Comparison of ENCODE assay signal across 9 cellular contexts in genomic region chr1:44842415-44842762, GRCh38. TPM values are rescaled to one million over a fixed set of nuclear protein-coding genes. Genes with fewer than 3 reads are reported as not detected.
A peak's percentile ranks its signal among the peaks of the same experiment; 100 is the strongest.
DNase-seq lines count a peak whose midpoint lies in the region; ATAC-seq, FAIRE-seq and TF ChIP-seq lines count a peak whose summit lies in the region.
"Had no signal": no experiment of that assay in that cellular context is flagged by ENCODE, and none has a peak within 500 bp of the region (broad histone marks: within the 10 kb centered on the region; RNA-seq: fewer than 3 reads in every experiment).

No MANE protein-coding gene starts in this region.

- no peaks in the 10 kb centered on the region for H3K4me1 ChIP-seq in ACC112 (ENCODE audit: control insufficient read depth, insufficient read depth, low read length, unreplicated experiment)
- H3K4me1 ChIP-seq in endothelial cell of umbilical vein (ENCODE audit: control insufficient read depth, extremely low read depth, insufficient read depth, low read length), result no peaks in the 10 kb centered on the region
- peaks cover 0 to 4% of the 10 kb centered on the region in 2 donors for H3K4me1 ChIP-seq in naive thymus-derived CD4-positive, alpha-beta T cell (ENCODE audit: control insufficient read depth in 2 of 2, insufficient read depth in 2 of 2, low read length in 2 of 2)

- H3K27ac ChIP-seq in ACC112 (ENCODE audit: low read depth, low read length) (no peak overlapping the region), endothelial cell of umbilical vein (ENCODE audit: insufficient read depth, low read depth, low read length) (no peak overlapping the region)
- H3K27ac ChIP-seq in naive thymus-derived CD4-positive, alpha-beta T cell (ENCODE audit: low read depth, low read length), result no peak overlapping the region

- H3K27me3 ChIP-seq in ACC112 (ENCODE audit: insufficient read depth, low read length) (no peaks in the 10 kb centered on the region), endothelial cell of umbilical vein (ENCODE audit: control insufficient read depth in 2 of 2, insufficient read depth in 2 of 2, low read length in 2 of 2) (no peaks in the 10 kb centered on the region), MG63 (no peaks in the 10 kb centered on the region)
- no peaks in the 10 kb centered on the region for H3K27me3 ChIP-seq in naive thymus-derived CD4-positive, alpha-beta T cell (ENCODE audit: control insufficient read depth in 2 of 2, insufficient read depth in 2 of 2, low read length in 2 of 2)

- CTCF ChIA-PET in endothelial cell of umbilical vein (lab: Charles Lee), result interaction anchor here (1.2 to 1.3 kb wide), 3 partner anchors 82 to 176 kb away, joined by 3 to 6 read pairs (median 4); partner anchors contain the start of genes HECTD3 and UROD
- CTCF ChIA-PET in naive thymus-derived CD4-positive, alpha-beta T cell (lab: Charles Lee), result no interaction called here
- CTCF ChIA-PET in activated CD4-positive, alpha-beta T cell treated with anti-CD3 and anti-CD28 coated beads for 36 hours (lab: Charles Lee), result no interaction called here

- dilution Hi-C loops in endothelial cell of umbilical vein (cut with MboI; ENCODE audit: extremely low pct_ligation_motif_present, low sequenced_read_pairs), result no loop called here

- no peak for TF ChIP-seq CTCF in endothelial cell of umbilical vein (IDR thresholded peaks at IDR 0.05; ENCODE audit: extremely low read depth in 1 of 2, insufficient read depth in 1 of 2, low read depth in 1 of 2, low read length in 2 of 2)

- peaks cover 0 to 14% (median 7%) of the 10 kb centered on the region in 7 donors for H3K4me1 Mint-ChIP-seq in naive thymus-derived CD4-positive, alpha-beta T cell
- H3K4me1 Mint-ChIP-seq in activated CD4-positive, alpha-beta T cell treated with anti-CD3 and anti-CD28 coated beads for 36 hours, result no peaks in the 10 kb centered on the region

- no peaks in the 10 kb centered on the region for H3K9me1 ChIP-seq in endothelial cell of umbilical vein (replicated peaks; ENCODE audit: control insufficient read depth, extremely low read depth, insufficient read depth, low read length)

- DNase-seq in NCI-H748 (lab: John Stamatoyannopoulos, UW; ENCODE audit: unreplicated experiment) (peak; percentile 44), endothelial cell of umbilical vein (ENCODE audit: low read depth, low spot score) (no peak), MG63 (no peak), urothelium cell line (ENCODE audit: low spot score) (no peak)
- DNase-seq in naive thymus-derived CD4-positive, alpha-beta T cell, result no peak
- no peak for DNase-seq in activated CD4-positive, alpha-beta T cell treated with anti-CD3 and anti-CD28 coated beads for 36 hours

- H3K9me3 Mint-ChIP-seq in naive thymus-derived CD4-positive, alpha-beta T cell, result peaks cover 0 to 2% (median 0%) of the 10 kb centered on the region in 11 donors
- H3K9me3 Mint-ChIP-seq in activated CD4-positive, alpha-beta T cell treated with anti-CD3 and anti-CD28 coated beads for 36 hours (ENCODE audit: low read depth), result no peaks in the 10 kb centered on the region

- H3K4me3 ChIP-seq in ACC112 (ENCODE audit: low read depth, low read length) (peak overlapping the region; percentile 77), endothelial cell of umbilical vein (replicated peaks in 1 of 3; ENCODE audit: insufficient read depth in 1 of 3, low read depth in 1 of 3, low read length in 3 of 3) (peak overlapping the region in 2 of 3 experiments; percentile 48 to 53), MG63 (no peak overlapping the region)
- H3K4me3 ChIP-seq in naive thymus-derived CD4-positive, alpha-beta T cell (ENCODE audit: low read length), result peak overlapping the region; percentile 13

- intact Hi-C loops in endothelial cell of umbilical vein (cut with micrococcal nuclease), result loop anchor here (5.0 kb wide), 1 partner anchor 80 kb away; no protein-coding TSS in a partner anchor
- intact Hi-C loops in naive thymus-derived CD4-positive, alpha-beta T cell (cut with micrococcal nuclease), result no loop called here
- intact Hi-C loops in activated CD4-positive, alpha-beta T cell treated with anti-CD3 and anti-CD28 coated beads for 36 hours (cut with DNase I, micrococcal nuclease), result no loop called here

- H3K27me3 Mint-ChIP-seq in naive thymus-derived CD4-positive, alpha-beta T cell, result peaks cover 16 to 34% (median 23%) of the 10 kb centered on the region in 5 donors
- H3K27me3 Mint-ChIP-seq in activated CD4-positive, alpha-beta T cell treated with anti-CD3 and anti-CD28 coated beads for 36 hours, result peaks cover 18% of the 10 kb centered on the region

- H3K79me2 ChIP-seq in ACC112 (ENCODE audit: control insufficient read depth, insufficient read depth, low read length, unreplicated experiment) (no peaks in the 10 kb centered on the region), endothelial cell of umbilical vein (ENCODE audit: control insufficient read depth, insufficient read depth, low read length) (no peaks in the 10 kb centered on the region)

- FAIRE-seq in endothelial cell of umbilical vein (lab: Jason Lieb, UNC) (no peak), urothelium cell line (lab: Jason Lieb, UNC) (no peak)
- FAIRE-seq: G401.6 had no signal

- no peaks in the 10 kb centered on the region for H3K9me3 ChIP-seq in endothelial cell of umbilical vein (replicated peaks; ENCODE audit: control insufficient read depth, insufficient read depth, low read length)
- no peaks in the 10 kb centered on the region for H3K9me3 ChIP-seq in naive thymus-derived CD4-positive, alpha-beta T cell (ENCODE audit: control insufficient read depth in 2 of 3, low read length in 3 of 3)
- H3K9me3 ChIP-seq in MG63, result no peaks in the 10 kb centered on the region

- peaks cover 0 to 17% (median 3%) of the 10 kb centered on the region in 5 donors for H3K36me3 Mint-ChIP-seq in naive thymus-derived CD4-positive, alpha-beta T cell
- H3K36me3 Mint-ChIP-seq in activated CD4-positive, alpha-beta T cell treated with anti-CD3 and anti-CD28 coated beads for 36 hours (ENCODE audit: low read depth), result peaks cover 4% of the 10 kb centered on the region

- no peak overlapping the region for H3K27ac Mint-ChIP-seq in naive thymus-derived CD4-positive, alpha-beta T cell
- no peak overlapping the region for H3K27ac Mint-ChIP-seq in activated CD4-positive, alpha-beta T cell treated with anti-CD3 and anti-CD28 coated beads for 36 hours

- peak overlapping the region; percentile 86 for H2AFZ ChIP-seq in ACC112 (ENCODE audit: low read length, unreplicated experiment)
- peak overlapping the region; percentile 49 for H2AFZ ChIP-seq in endothelial cell of umbilical vein (ENCODE audit: low read depth, low read length)

- peak overlapping the region; percentile 56 for H3K4me2 ChIP-seq in endothelial cell of umbilical vein (ENCODE audit: insufficient read depth, low read length)

- TSS peak; percentile 3 for BruUV-seq in endothelial cell of umbilical vein (replicated peaks; lab: Mats Ljungman, UMichigan)

- H4K20me1 ChIP-seq in endothelial cell of umbilical vein (replicated peaks; ENCODE audit: control insufficient read depth, extremely low read depth, insufficient read depth, low read length), result no peaks in the 10 kb centered on the region

- peak overlapping the region; percentile 27 to 79 (median 64) for H3K4me3 Mint-ChIP-seq in naive thymus-derived CD4-positive, alpha-beta T cell
- H3K4me3 Mint-ChIP-seq in activated CD4-positive, alpha-beta T cell treated with anti-CD3 and anti-CD28 coated beads for 36 hours, result no peak overlapping the region

- TF ChIP-seq POLR2A in endothelial cell of umbilical vein (IDR thresholded peaks at IDR 0.05; ENCODE audit: low read depth, low read length), result no peak

- no peaks in the 10 kb centered on the region for H3K36me3 ChIP-seq in ACC112 (ENCODE audit: insufficient read depth, low read length)
- no peaks in the 10 kb centered on the region for H3K36me3 ChIP-seq in endothelial cell of umbilical vein (ENCODE audit: control insufficient read depth in 2 of 2, extremely low read depth in 1 of 2, insufficient read depth in 2 of 2, low read length in 2 of 2)
- no peaks in the 10 kb centered on the region for H3K36me3 ChIP-seq in naive thymus-derived CD4-positive, alpha-beta T cell (ENCODE audit: control insufficient read depth in 2 of 3, insufficient read depth in 3 of 3, low read length in 3 of 3)
- no peaks in the 10 kb centered on the region for H3K36me3 ChIP-seq in MG63

- no peak overlapping the region for H3K9ac ChIP-seq in endothelial cell of umbilical vein (replicated peaks; ENCODE audit: extremely low read depth, insufficient read depth, low read length)

- ATAC-seq in naive thymus-derived CD4-positive, alpha-beta T cell, result no peak
- no peak for ATAC-seq in HG02870 (IDR thresholded peaks at IDR 0.05; ENCODE audit: unreplicated experiment)
- ATAC-seq in activated CD4-positive, alpha-beta T cell treated with anti-CD3 and anti-CD28 coated beads for 36 hours, result no peak

- POLR2A ChIA-PET in endothelial cell of umbilical vein (lab: Charles Lee), result interaction anchor here (0.8 to 1.4 kb wide), 2 partner anchors 23 to 121 kb away, joined by 3 read pairs; no protein-coding TSS in a partner anchor
- POLR2A ChIA-PET in naive thymus-derived CD4-positive, alpha-beta T cell (lab: Charles Lee), result interaction anchor here (1.1 kb wide), 1 partner anchor 21 kb away, joined by 3 read pairs; no protein-coding TSS in a partner anchor
- POLR2A ChIA-PET in activated CD4-positive, alpha-beta T cell treated with anti-CD3 and anti-CD28 coated beads for 36 hours (lab: Charles Lee), result interaction anchor here (0.8 kb wide), 1 partner anchor 23 kb away, joined by 5 read pairs; no protein-coding TSS in a partner anchor

RNA-seq across cellular contexts. Expression of gene PTCH2, which starts 0.7 kb away (rescaled TPM):
- 1.8 and 1.9 TPM in 2 replicates for total RNA-seq in endothelial cell of umbilical vein
- polyA plus RNA-seq in endothelial cell of umbilical vein, result 1.8 and 2.6 TPM in 2 replicates
- 0.44 and 0.72 TPM in 2 replicates for polyA plus RNA-seq in endothelial cell of umbilical vein (2011; cell fraction: cytosol; rRNA removed)
- 3.4 and 4.5 TPM in 2 replicates for polyA plus RNA-seq in endothelial cell of umbilical vein (2011; cell fraction: nucleus; rRNA removed)
- polyA plus RNA-seq in endothelial cell of umbilical vein (2012), result 0.37 and 0.43 TPM in 2 replicates
- polyA minus RNA-seq in endothelial cell of umbilical vein, result 0.96 and 2.1 TPM in 2 replicates
- polyA minus RNA-seq in endothelial cell of umbilical vein (2011; cell fraction: cytosol; rRNA and poly(A)+ RNA removed), result not detected
- polyA minus RNA-seq in endothelial cell of umbilical vein (2011; cell fraction: nucleus; rRNA and poly(A)+ RNA removed), result 1.5 and 2.1 TPM in 2 replicates
- 1 to 10 TPM; 1.3 to 2.8 (median 1.4) TPM for total RNA-seq in naive thymus-derived CD4-positive, alpha-beta T cell
- polyA plus RNA-seq in naive thymus-derived CD4-positive, alpha-beta T cell, result under 1 TPM in 1 of 2 donors, not detected in 1; 0.06 TPM
- total RNA-seq in MG63 (2014; rRNA removed; shearing (Covaris generic); ENCODE audit: low replicate concordance), result not detected in 2 replicates
- total RNA-seq in activated CD4-positive, alpha-beta T cell treated with anti-CD3 and anti-CD28 coated beads for 36 hours, result under 1 TPM; 0.37 to 0.69 TPM

RNA-seq across cellular contexts. Expression of gene BTBD19, which starts 34.1 kb away (rescaled TPM):
- total RNA-seq in endothelial cell of umbilical vein, result 69.9 and 72.5 TPM in 2 replicates
- 97.9 and 115 TPM in 2 replicates for polyA plus RNA-seq in endothelial cell of umbilical vein
- 24.1 and 36.0 TPM in 2 replicates for polyA plus RNA-seq in endothelial cell of umbilical vein (2011; cell fraction: cytosol; rRNA removed)
- 280 and 331 TPM in 2 replicates for polyA plus RNA-seq in endothelial cell of umbilical vein (2011; cell fraction: nucleus; rRNA removed)
- polyA plus RNA-seq in endothelial cell of umbilical vein (2012), result 20.8 and 28.6 TPM in 2 replicates
- 50.7 and 56.2 TPM in 2 replicates for polyA minus RNA-seq in endothelial cell of umbilical vein
- polyA minus RNA-seq in endothelial cell of umbilical vein (2011; cell fraction: cytosol; rRNA and poly(A)+ RNA removed), result not detected
- 88.6 and 106 TPM in 2 replicates for polyA minus RNA-seq in endothelial cell of umbilical vein (2011; cell fraction: nucleus; rRNA and poly(A)+ RNA removed)
- total RNA-seq in naive thymus-derived CD4-positive, alpha-beta T cell, result 10 to 100 TPM; 11.2 to 47.2 (median 13.5) TPM
- polyA plus RNA-seq in naive thymus-derived CD4-positive, alpha-beta T cell, result under 1 TPM; 0.07 to 0.28 TPM
- 1.0 and 1.2 TPM in 2 replicates for total RNA-seq in MG63 (2014; rRNA removed; shearing (Covaris generic); ENCODE audit: low replicate concordance)
- 10 to 100 TPM; 16.7 to 17.2 TPM for total RNA-seq in activated CD4-positive, alpha-beta T cell treated with anti-CD3 and anti-CD28 coated beads for 36 hours

RNA-seq across cellular contexts. Expression of gene DYNLT4, which starts 35.2 kb away (rescaled TPM):
- total RNA-seq in endothelial cell of umbilical vein, result 0.62 and 1.1 TPM in 2 replicates
- 0.46 and 1.1 TPM in 2 replicates for polyA plus RNA-seq in endothelial cell of umbilical vein
- 0.19 and 0.28 TPM in 2 replicates for polyA plus RNA-seq in endothelial cell of umbilical vein (2011; cell fraction: cytosol; rRNA removed)
- 0.64 and 0.65 TPM in 2 replicates for polyA plus RNA-seq in endothelial cell of umbilical vein (2011; cell fraction: nucleus; rRNA removed)
- 0.30 and 0.33 TPM in 2 replicates for polyA plus RNA-seq in endothelial cell of umbilical vein (2012)
- 0.28 and 0.83 TPM in 2 replicates for polyA minus RNA-seq in endothelial cell of umbilical vein
- polyA minus RNA-seq in endothelial cell of umbilical vein (2011; cell fraction: cytosol; rRNA and poly(A)+ RNA removed), result not detected
- 6.7 TPM in 1 of 2 replicates, not detected in the other for polyA minus RNA-seq in endothelial cell of umbilical vein (2011; cell fraction: nucleus; rRNA and poly(A)+ RNA removed)
- 1 to 10 TPM in 2 of 5 experiments, under 1 TPM in 3; 0.31 to 9.7 (median 0.87) TPM for total RNA-seq in naive thymus-derived CD4-positive, alpha-beta T cell
- polyA plus RNA-seq in naive thymus-derived CD4-positive, alpha-beta T cell, result under 1 TPM in 1 of 2 donors, not detected in 1; 0.47 TPM
- not detected in 2 replicates for total RNA-seq in MG63 (2014; rRNA removed; shearing (Covaris generic); ENCODE audit: low replicate concordance)
- under 1 TPM in 1 of 2 experiments, not detected in 1; 0.32 TPM for total RNA-seq in activated CD4-positive, alpha-beta T cell treated with anti-CD3 and anti-CD28 coated beads for 36 hours

RNA-seq across cellular contexts. Expression of gene PLK3, which starts 42.2 kb away (rescaled TPM):
- total RNA-seq in endothelial cell of umbilical vein, result 55.0 and 60.0 TPM in 2 replicates
- 66.7 and 90.1 TPM in 2 replicates for polyA plus RNA-seq in endothelial cell of umbilical vein
- 40.1 and 43.5 TPM in 2 replicates for polyA plus RNA-seq in endothelial cell of umbilical vein (2011; cell fraction: cytosol; rRNA removed)
- polyA plus RNA-seq in endothelial cell of umbilical vein (2011; cell fraction: nucleus; rRNA removed), result 170 and 214 TPM in 2 replicates
- polyA plus RNA-seq in endothelial cell of umbilical vein (2012), result 22.4 and 28.9 TPM in 2 replicates
- polyA minus RNA-seq in endothelial cell of umbilical vein, result 42.3 and 50.8 TPM in 2 replicates
- polyA minus RNA-seq in endothelial cell of umbilical vein (2011; cell fraction: cytosol; rRNA and poly(A)+ RNA removed), result 5.4 TPM
- polyA minus RNA-seq in endothelial cell of umbilical vein (2011; cell fraction: nucleus; rRNA and poly(A)+ RNA removed), result 57.2 and 80.3 TPM in 2 replicates
- total RNA-seq in naive thymus-derived CD4-positive, alpha-beta T cell, result 100 to 1,000 TPM in 4 of 5 experiments, 10 to 100 TPM in 1; 92.8 to 456 (median 142) TPM
- 10 to 100 TPM; 30.5 to 59.1 TPM for polyA plus RNA-seq in naive thymus-derived CD4-positive, alpha-beta T cell
- total RNA-seq in MG63 (2014; rRNA removed; shearing (Covaris generic); ENCODE audit: low replicate concordance), result 5.3 and 5.9 TPM in 2 replicates
- 10 to 100 TPM; 52.1 to 52.7 TPM for total RNA-seq in activated CD4-positive, alpha-beta T cell treated with anti-CD3 and anti-CD28 coated beads for 36 hours

RNA-seq across cellular contexts. Expression of gene BEST4, which starts 54.4 kb away (rescaled TPM):
- 0.21 TPM in 1 of 2 replicates, not detected in the other for total RNA-seq in endothelial cell of umbilical vein
- 0.21 and 0.29 TPM in 2 replicates for polyA plus RNA-seq in endothelial cell of umbilical vein
- polyA plus RNA-seq in endothelial cell of umbilical vein (2011; cell fraction: cytosol; rRNA removed), result 0.04 and 0.18 TPM in 2 replicates
- 1.5 and 2.3 TPM in 2 replicates for polyA plus RNA-seq in endothelial cell of umbilical vein (2011; cell fraction: nucleus; rRNA removed)
- 0.13 and 0.19 TPM in 2 replicates for polyA plus RNA-seq in endothelial cell of umbilical vein (2012)
- 0.23 TPM in 1 of 2 replicates, not detected in the other for polyA minus RNA-seq in endothelial cell of umbilical vein
- polyA minus RNA-seq in endothelial cell of umbilical vein (2011; cell fraction: cytosol; rRNA and poly(A)+ RNA removed), result not detected
- polyA minus RNA-seq in endothelial cell of umbilical vein (2011; cell fraction: nucleus; rRNA and poly(A)+ RNA removed), result 0.38 TPM in 1 of 2 replicates, not detected in the other
- 1 to 10 TPM in 2 of 5 experiments, under 1 TPM in 3; 0.77 to 1.4 (median 0.96) TPM for total RNA-seq in naive thymus-derived CD4-positive, alpha-beta T cell
- under 1 TPM in 1 of 2 donors, not detected in 1; 0.72 TPM for polyA plus RNA-seq in naive thymus-derived CD4-positive, alpha-beta T cell
- total RNA-seq in MG63 (2014; rRNA removed; shearing (Covaris generic); ENCODE audit: low replicate concordance), result not detected in 2 replicates
- under 1 TPM; 0.69 to 0.71 TPM for total RNA-seq in activated CD4-positive, alpha-beta T cell treated with anti-CD3 and anti-CD28 coated beads for 36 hours
